18 cellular contexts compared by ENCODE assay signal in genomic region chr10:60139290-60139689, GRCh38.
DNase-seq lines count a peak whose midpoint lies in the region; ATAC-seq and TF ChIP-seq lines count a peak whose summit lies in the region.
"Had no signal": no experiment of that assay in that cellular context is flagged by ENCODE, and none has a peak within 500 bp of the region (broad histone marks: within the 10 kb centered on the region; RNA-seq: fewer than 3 reads in every experiment).

No MANE protein-coding gene starts in this region.

- H3K4me1 ChIP-seq in ES-I3 (ENCODE audit: insufficient read depth, low read length) (peaks cover 10% of the 10 kb centered on the region; the same call in 1 of the 2 replicates), Karpas-422 (ENCODE audit: low read length) (peaks cover 59% of the 10 kb centered on the region), hepatocyte (ENCODE audit: insufficient read depth) (peaks cover 16% of the 10 kb centered on the region), psoas muscle (peaks cover 31% of the 10 kb centered on the region)
- H3K4me1 ChIP-seq: BLaER1 treated with 17β-estradiol and CSF1 and Interleukin-3, amounts not matched to agents 10 nM and 100 nM had no signal

- peaks cover 4% of the 10 kb centered on the region for H3K9me3 Mint-ChIP-seq in osteocyte (ENCODE audit: unreplicated experiment)
- H3K9me3 Mint-ChIP-seq: activated CD4-positive, alpha-beta T cell treated with anti-CD3 and anti-CD28 coated beads, Interleukin-2, amount 10 ng/mL, durations not matched to agents 7 days and 5 days; activated T-cell treated with anti-CD3 and anti-CD28 coated beads, Interleukin-2, amount 50 U/mL, for 4 hours had no signal

- H3K27me3 ChIP-seq in Karpas-422 (ENCODE audit: low read length) (no peaks in the 10 kb centered on the region), hepatocyte (no peaks in the 10 kb centered on the region), psoas muscle (ENCODE audit: insufficient read depth in 3 of 3, low read length in 2 of 3) (no peaks in the 10 kb centered on the region)
- H3K27me3 ChIP-seq: BLaER1 treated with 17β-estradiol and CSF1 and Interleukin-3, amounts not matched to agents 10 nM and 100 nM; SJSA1 had no signal

- no peak overlapping the region for H2AFZ ChIP-seq in Karpas-422 (ENCODE audit: low read length)
- no peak overlapping the region for H2AFZ ChIP-seq in hepatocyte

- no peak overlapping the region for H3K27ac Mint-ChIP-seq in osteocyte (ENCODE audit: unreplicated experiment)
- H3K27ac Mint-ChIP-seq: activated CD4-positive, alpha-beta T cell treated with anti-CD3 and anti-CD28 coated beads, Interleukin-2, amount 10 ng/mL, durations not matched to agents 7 days and 5 days; activated naive CD8-positive, alpha-beta T cell; stimulated activated naive B cell treated with anti-CD40 and anti-IgM and Interleukin-4, amounts not matched to agents 10 μg/mL and 1 μg/mL and 100 μg/mL, for 72 hours had no signal

- H3K36me3 ChIP-seq in ES-I3 (ENCODE audit: insufficient read depth, low read length) = no peaks in the 10 kb centered on the region
- no peaks in the 10 kb centered on the region for H3K36me3 ChIP-seq in Karpas-422 (ENCODE audit: insufficient read depth, low read length)
- no peaks in the 10 kb centered on the region for H3K36me3 ChIP-seq in hepatocyte (replicated peaks; ENCODE audit: insufficient read depth, low read depth)
- H3K36me3 ChIP-seq in psoas muscle (ENCODE audit: insufficient read depth in 1 of 2, low read depth in 1 of 2) = peaks cover 0 to 9% of the 10 kb centered on the region in 2 donors
- H3K36me3 ChIP-seq: BLaER1 treated with 17β-estradiol and CSF1 and Interleukin-3, amounts not matched to agents 10 nM and 100 nM; SJSA1 had no signal

- ATAC-seq in psoas muscle = no peak
- ATAC-seq in HG02840 (IDR thresholded peaks at IDR 0.05; ENCODE audit: low FRiP score, unreplicated experiment) = no peak
- no peak for ATAC-seq in HG03159 (IDR thresholded peaks at IDR 0.05; ENCODE audit: unreplicated experiment)
- ATAC-seq in HG03342 (IDR thresholded peaks at IDR 0.05; ENCODE audit: unreplicated experiment) = no peak
- ATAC-seq: activated T-cell treated with anti-CD3 and anti-CD28 coated beads, Interleukin-2, amount 50 U/mL, for 4 hours; stimulated activated naive B cell treated with anti-CD40 and anti-IgM and Interleukin-4, amounts not matched to agents 10 μg/mL and 1 μg/mL and 100 μg/mL, for 72 hours had no signal

- H3K9me2 ChIP-seq in Karpas-422 (replicated peaks; ENCODE audit: insufficient read depth, low read length) (0 out of 2 replicates have a peak, but pooled peaks cover 4% of the 10 kb centered on the region), hepatocyte (replicated peaks; ENCODE audit: insufficient read depth) (no peaks in the 10 kb centered on the region)

- H3K4me3 ChIP-seq in Karpas-422 (ENCODE audit: low read length) = no peak overlapping the region
- peak overlapping the region; percentile 7 for H3K4me3 ChIP-seq in hepatocyte
- H3K4me3 ChIP-seq in psoas muscle = peak overlapping the region; percentile 65
- H3K4me3 ChIP-seq: BLaER1 treated with 17β-estradiol and CSF1 and Interleukin-3, amounts not matched to agents 10 nM and 100 nM; SJSA1 had no signal

- H3K79me2 ChIP-seq in Karpas-422 (ENCODE audit: low read length) (no peaks in the 10 kb centered on the region), hepatocyte (peaks cover 19% of the 10 kb centered on the region)

- H3K9ac ChIP-seq in ES-I3 (ENCODE audit: low read depth, low read length) (peak overlapping the region; percentile 81), Karpas-422 (ENCODE audit: low read length) (no peak overlapping the region)
- H3K9ac ChIP-seq: BLaER1 treated with 17β-estradiol and CSF1 and Interleukin-3, amounts not matched to agents 10 nM and 100 nM had no signal

- no peak overlapping the region for H3K27ac ChIP-seq in Karpas-422 (ENCODE audit: low read length)
- peak overlapping the region; percentile 80 for H3K27ac ChIP-seq in hepatocyte
- H3K27ac ChIP-seq in psoas muscle = peak overlapping the region; percentile 82
- H3K27ac ChIP-seq: BLaER1 treated with 17β-estradiol and CSF1 and Interleukin-3, amounts not matched to agents 10 nM and 100 nM; SJSA1 had no signal

- peak overlapping the region; percentile 13 for H3K4me2 ChIP-seq in Karpas-422 (ENCODE audit: low read depth, low read length, poor library complexity, severe bottlenecking)
- H3K4me2 ChIP-seq in hepatocyte = peak overlapping the region; percentile 66
- H3K4me2 ChIP-seq: BLaER1 treated with 17β-estradiol and CSF1 and Interleukin-3, amounts not matched to agents 10 nM and 100 nM had no signal

- H4K20me1 ChIP-seq in Karpas-422 (ENCODE audit: insufficient read depth, low read depth, low read length) = no peaks in the 10 kb centered on the region
- H4K20me1 ChIP-seq in hepatocyte (ENCODE audit: insufficient read depth, poor library complexity, severe bottlenecking) = no peaks in the 10 kb centered on the region
- H4K20me1 ChIP-seq: BLaER1 treated with 17β-estradiol and CSF1 and Interleukin-3, amounts not matched to agents 10 nM and 100 nM had no signal

- peaks cover 2% of the 10 kb centered on the region for H3K36me3 Mint-ChIP-seq in osteocyte (ENCODE audit: unreplicated experiment)
- H3K36me3 Mint-ChIP-seq: activated naive CD8-positive, alpha-beta T cell had no signal

- intact Hi-C loops in psoas muscle (cut with DNase I) = no loop called here

- 37% methylated on average over 3 of the region's 3 CpGs for WGBS in hepatocyte (ENCODE audit: low lambda C conversion rate, missing lambda C conversion rate)
- WGBS in psoas muscle, 3 donors = 20 to 35% (median 29%) methylated on average over 3 of the region's 3 CpGs

- H3K9me3 ChIP-seq in ES-I3 (ENCODE audit: control insufficient read depth, insufficient read depth, low read length) (no peaks in the 10 kb centered on the region), Karpas-422 (ENCODE audit: low read length) (no peaks in the 10 kb centered on the region), hepatocyte (ENCODE audit: low read depth) (no peaks in the 10 kb centered on the region), psoas muscle (no peaks in the 10 kb centered on the region)
- H3K9me3 ChIP-seq: BLaER1 treated with 17β-estradiol and CSF1 and Interleukin-3, amounts not matched to agents 10 nM and 100 nM; SJSA1 had no signal

- TF ChIP-seq CTCF in hepatocyte (IDR thresholded peaks at IDR 0.05; ENCODE audit: poor library complexity) (no peak), psoas muscle (IDR thresholded peaks at IDR 0.05) (no peak), osteocyte (IDR thresholded peaks at IDR 0.05) (no peak)

- H3K4me3 Mint-ChIP-seq in osteocyte (ENCODE audit: unreplicated experiment) = no peak overlapping the region
- H3K4me3 Mint-ChIP-seq: activated CD4-positive, alpha-beta T cell treated with anti-CD3 and anti-CD28 coated beads, Interleukin-2, amount 10 ng/mL, durations not matched to agents 7 days and 5 days; activated naive CD8-positive, alpha-beta T cell; activated T-cell treated with anti-CD3 and anti-CD28 coated beads, Interleukin-2, amount 50 U/mL, for 4 hours; stimulated activated naive B cell treated with anti-CD40 and anti-IgM and Interleukin-4, amounts not matched to agents 10 μg/mL and 1 μg/mL and 100 μg/mL, for 72 hours had no signal

- no peaks in the 10 kb centered on the region for H3K27me3 Mint-ChIP-seq in osteocyte (ENCODE audit: unreplicated experiment)
- H3K27me3 Mint-ChIP-seq: activated CD4-positive, alpha-beta T cell treated with anti-CD3 and anti-CD28 coated beads, Interleukin-2, amount 10 ng/mL, durations not matched to agents 7 days and 5 days; stimulated activated naive B cell treated with anti-CD40 and anti-IgM and Interleukin-4, amounts not matched to agents 10 μg/mL and 1 μg/mL and 100 μg/mL, for 72 hours had no signal

- DNase-seq in Karpas-422 (no peak), hepatocyte (ENCODE audit: low spot score) (no peak), psoas muscle (no peak), osteocyte (ENCODE audit: extremely low spot score, unreplicated experiment) (no peak)
- DNase-seq: activated CD4-positive, alpha-beta T cell treated with anti-CD3 and anti-CD28 coated beads, Interleukin-2, amount 10 ng/mL, durations not matched to agents 7 days and 5 days; activated T-cell treated with anti-CD3 and anti-CD28 coated beads, Interleukin-2, amount 50 U/mL, for 4 hours; cerebellar nuclear complex; DMS153; NCI-H1092 treated with DMSO at 0.1 percent for 48 hours; NK-92 treated with Interleukin-12 subunit alpha and Interleukin-12 subunit beta, amount 100 ng/mL, for 24 hours; stimulated activated naive B cell treated with anti-CD40 and anti-IgM and Interleukin-4, amounts not matched to agents 10 μg/mL and 1 μg/mL and 100 μg/mL, for 72 hours had no signal

- H3K4me1 Mint-ChIP-seq in osteocyte (ENCODE audit: unreplicated experiment) = peaks cover 8% of the 10 kb centered on the region
